In the genomic region with DNA sequence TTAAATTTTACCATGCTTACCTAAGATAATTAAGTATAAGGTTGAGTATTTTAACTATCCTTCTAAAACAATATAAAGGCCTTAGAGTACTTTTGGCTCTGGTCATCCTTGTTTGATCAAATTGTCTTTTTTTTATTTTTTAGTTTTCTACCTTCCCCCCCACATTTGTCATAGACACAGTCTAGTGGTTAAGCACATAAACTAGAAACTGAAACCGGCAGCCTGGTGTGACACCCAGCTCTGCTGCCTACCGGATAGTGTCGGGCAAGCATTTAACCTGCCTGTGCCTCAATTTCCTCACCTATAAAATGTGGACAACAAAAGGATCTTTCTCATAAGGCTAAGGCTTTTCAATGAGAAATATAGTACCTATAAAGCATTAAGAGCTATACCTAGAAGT, we compare ENCODE assay signal across 8 cellular contexts. TPM values are rescaled to one million over a fixed set of nuclear protein-coding genes. Genes with fewer than 3 reads are reported as not detected.
DNase-seq lines count a peak whose midpoint lies in the region; ATAC-seq and TF ChIP-seq lines count a peak whose summit lies in the region.

No MANE protein-coding gene starts in this region.

- POLR2A ChIA-PET in activated B cell treated with CpG ODN at 0.5 μM for 24 hours (lab: Charles Lee), result interaction anchor here (1.5 kb wide), 1 partner anchor 76 kb away, joined by 3 read pairs; no protein-coding TSS in a partner anchor

- no peaks in the 10 kb centered on the region for H3K36me3 ChIP-seq in upper lobe of right lung
- no peaks in the 10 kb centered on the region; the same call in 1 of the 2 replicates for H3K36me3 ChIP-seq in HAP-1 (replicated peaks)

- H3K36me3 Mint-ChIP-seq in activated B cell treated with CpG ODN at 0.5 μM for 24 hours (ENCODE audit: low read depth) (peaks cover 6% of the 10 kb centered on the region), glutamatergic neuron (ENCODE audit: unreplicated experiment) (peaks cover 8% of the 10 kb centered on the region)

- intact Hi-C loops in activated B cell treated with CpG ODN at 0.5 μM for 24 hours (cut with micrococcal nuclease), result loop anchor here (1.0 to 2.0 kb wide), 4 partner anchors 20 to 97 kb away; no protein-coding TSS in a partner anchor
- intact Hi-C loops in upper lobe of right lung (cut with DNase I), result no loop called here

- H3K4me1 Mint-ChIP-seq in activated B cell treated with CpG ODN at 0.5 μM for 24 hours (peaks cover 69% of the 10 kb centered on the region), glutamatergic neuron (ENCODE audit: low read depth, unreplicated experiment) (peaks cover 28% of the 10 kb centered on the region)

- H3K27ac ChIP-seq in upper lobe of right lung, result no peak overlapping the region

- in situ Hi-C loops in HAP-1 (cut with MboI; ENCODE audit: low sequenced_read_pairs), result no loop called here

- H3K27me3 Mint-ChIP-seq in activated B cell treated with CpG ODN at 0.5 μM for 24 hours, result no peaks in the 10 kb centered on the region
- H3K27me3 Mint-ChIP-seq in glutamatergic neuron (ENCODE audit: unreplicated experiment), result no peaks in the 10 kb centered on the region

- H3K9me3 ChIP-seq in upper lobe of right lung (no peaks in the 10 kb centered on the region), HAP-1 (peaks cover 6% of the 10 kb centered on the region)

- TF ChIP-seq CTCF in activated B cell treated with CpG ODN at 0.5 μM for 24 hours (IDR thresholded peaks at IDR 0.05), result no peak
- no peak for TF ChIP-seq CTCF in glutamatergic neuron (IDR thresholded peaks at IDR 0.05; ENCODE audit: partially characterized antibody, unreplicated experiment)
- no peak for TF ChIP-seq CTCF in upper lobe of right lung (IDR thresholded peaks at IDR 0.05)

- peak overlapping the region; percentile 94 for H3K27ac Mint-ChIP-seq in activated B cell treated with CpG ODN at 0.5 μM for 24 hours
- peak overlapping the region; percentile 17 for H3K27ac Mint-ChIP-seq in glutamatergic neuron (ENCODE audit: unreplicated experiment)

- CTCF ChIA-PET in activated B cell treated with CpG ODN at 0.5 μM for 24 hours (lab: Charles Lee), result interaction anchor here (1.8 kb wide), 1 partner anchor 70 kb away, joined by 5 read pairs; no protein-coding TSS in a partner anchor

- H3K4me3 Mint-ChIP-seq in activated B cell treated with CpG ODN at 0.5 μM for 24 hours, result peak overlapping the region; percentile 81
- H3K4me3 Mint-ChIP-seq in glutamatergic neuron (ENCODE audit: unreplicated experiment), result no peak overlapping the region

- H3K4me3 ChIP-seq in upper lobe of right lung, result no peak overlapping the region
- H3K4me3 ChIP-seq in HAP-1, result no peak overlapping the region

- no peaks in the 10 kb centered on the region for H3K27me3 ChIP-seq in upper lobe of right lung
- no peaks in the 10 kb centered on the region for H3K27me3 ChIP-seq in HAP-1 (ENCODE audit: low read depth)

- DNase-seq in activated B cell treated with CpG ODN at 0.5 μM for 24 hours (no peak), glutamatergic neuron (no peak), upper lobe of right lung (no peak), KG1 (lab: John Stamatoyannopoulos, UW) (no peak), H4 (ENCODE audit: low spot score) (no peak), HAP-1 (ENCODE audit: low spot score in 2 of 2) (no peak)

- ATAC-seq in GM18519 (IDR thresholded peaks at IDR 0.05; ENCODE audit: low FRiP score, unreplicated experiment) (peak; percentile 82), HG02970 (IDR thresholded peaks at IDR 0.05; ENCODE audit: low FRiP score, unreplicated experiment) (peak; percentile 66), activated B cell treated with CpG ODN at 0.5 μM for 24 hours (ENCODE audit: low read depth) (peak; percentile 88), upper lobe of right lung (peak; percentile 57)

- no peaks in the 10 kb centered on the region for H3K9me3 Mint-ChIP-seq in activated B cell treated with CpG ODN at 0.5 μM for 24 hours
- H3K9me3 Mint-ChIP-seq in glutamatergic neuron (ENCODE audit: unreplicated experiment), result peaks cover 6% of the 10 kb centered on the region

- peaks cover 12% of the 10 kb centered on the region for H3K4me1 ChIP-seq in upper lobe of right lung
- H3K4me1 ChIP-seq in HAP-1, result peaks cover 11% of the 10 kb centered on the region

RNA-seq across cellular contexts. Expression of gene TULP4, which starts 21.6 kb away (rescaled TPM):
- total RNA-seq in activated B cell treated with CpG ODN at 0.5 μM for 24 hours, result 52.7 and 63.0 TPM in 2 replicates
- total RNA-seq in glutamatergic neuron (ENCODE audit: unreplicated experiment), result 406 TPM
- total RNA-seq in upper lobe of right lung, result 94.1 TPM
- 22.6 and 35.4 TPM in 2 replicates for total RNA-seq in H4 (2014; rRNA removed; shearing (Covaris generic))
